In genomic region chr13:50801087-50801931, GRCh38 we compare ENCODE assay signal across 8 cellular contexts. TPM values are rescaled to one million over a fixed set of nuclear protein-coding genes. Genes with fewer than 3 reads are reported as not detected.
DNase-seq lines count a peak whose midpoint lies in the region; ATAC-seq and TF ChIP-seq lines count a peak whose summit lies in the region.

No MANE protein-coding gene starts in this region.

- peaks cover 6% of the 10 kb centered on the region for H3K9me3 ChIP-seq in PC-9 (ENCODE audit: insufficient read depth, low read depth)
- no peaks in the 10 kb centered on the region for H3K9me3 ChIP-seq in neutrophil
- peaks cover 6% of the 10 kb centered on the region for H3K9me3 ChIP-seq in thoracic aorta

- no peaks in the 10 kb centered on the region for H4K20me1 ChIP-seq in PC-9 (ENCODE audit: insufficient read depth)

- peak; percentile 90 for TF ChIP-seq RAD21 in Ishikawa (IDR thresholded peaks at IDR 0.05; ENCODE audit: low read depth)

- TF ChIP-seq CTCF in PC-9 (conservative IDR thresholded peaks at IDR 0.05), result peak; percentile 76
- peak; percentile 81 for TF ChIP-seq CTCF in fibroblast of the aortic adventitia (IDR thresholded peaks at IDR 0.05; ENCODE audit: insufficient read depth, low read length)
- peak; percentile 78 for TF ChIP-seq CTCF in neutrophil (IDR thresholded peaks at IDR 0.05)
- TF ChIP-seq CTCF in thoracic aorta (IDR thresholded peaks at IDR 0.05), result peak; percentile 61

- H3K4me2 ChIP-seq in PC-9, result no peak overlapping the region

- no peaks in the 10 kb centered on the region for H3K9me2 ChIP-seq in PC-9 (ENCODE audit: insufficient read depth)

- H3K4me3 ChIP-seq in PC-9, result no peak overlapping the region
- H3K4me3 ChIP-seq in fibroblast of the aortic adventitia (ENCODE audit: low read depth, low read length), result no peak overlapping the region
- H3K4me3 ChIP-seq in neutrophil (ENCODE audit: low read depth in 1 of 2, low read length in 1 of 2), result no peak overlapping the region
- H3K4me3 ChIP-seq in thoracic aorta, result peak overlapping the region; percentile 25

- CTCF ChIA-PET in PC-9 (lab: Charles Lee), result interaction anchor here (0.6 kb wide), 1 partner anchor 8 kb away, joined by 3 read pairs; no protein-coding TSS in a partner anchor

- DNase-seq in Daoy (ENCODE audit: low read depth), result peak; percentile 76
- peak in 1 of 2 experiments; percentile 47 for DNase-seq in PC-9
- DNase-seq in activated T-helper 1 cell treated with Interleukin-2 at 50 U/mL for 16 hours (ENCODE audit: low read depth), result peak; percentile 27
- peak; percentile 89 for DNase-seq in fibroblast of the aortic adventitia (ENCODE audit: low read depth)
- no peak for DNase-seq in thoracic aorta (ENCODE audit: low spot score)

- H3K4me1 ChIP-seq in PC-9 (replicated peaks; ENCODE audit: insufficient read depth) (peaks cover 6% of the 10 kb centered on the region; the same call in 1 of the 2 replicates), neutrophil (ENCODE audit: control insufficient read depth in 1 of 2, insufficient read depth in 1 of 2, low read depth in 1 of 2, low read length in 1 of 2) (no peaks in the 10 kb centered on the region), thoracic aorta (ENCODE audit: control insufficient read depth in 1 of 2, low read depth in 2 of 2) (peaks cover 5 to 21% of the 10 kb centered on the region in 2 donors)

- no TSS peak for BruUV-seq in PC-9 (replicated peaks; lab: Mats Ljungman, UMichigan)

- no peak overlapping the region for H2AFZ ChIP-seq in PC-9

- H3K36me3 ChIP-seq in PC-9 (ENCODE audit: low read depth), result no peaks in the 10 kb centered on the region
- H3K36me3 ChIP-seq in neutrophil, result no peaks in the 10 kb centered on the region
- no peaks in the 10 kb centered on the region for H3K36me3 ChIP-seq in thoracic aorta

- no peaks in the 10 kb centered on the region for H3F3A ChIP-seq in PC-9 (ENCODE audit: insufficient read depth, low read depth)

- intact Hi-C loops in PC-9 (cut with micrococcal nuclease; ENCODE audit: unreplicated experiment), result loop anchor here (1.0 to 10.0 kb wide), 6 partner anchors 111 to 825 kb away; no protein-coding TSS in a partner anchor

- no peak for TF ChIP-seq EP300 in Ishikawa (IDR thresholded peaks at IDR 0.05; ENCODE audit: borderline replicate concordance)

- H3K27ac ChIP-seq in PC-9 (no peak overlapping the region), neutrophil (no peak overlapping the region), thoracic aorta (no peak overlapping the region)

- ATAC-seq in GM21576 (IDR thresholded peaks at IDR 0.05; ENCODE audit: unreplicated experiment) (peak; percentile 78), thoracic aorta (ENCODE audit: insufficient number of reproducible peaks, low FRiP score, low read depth) (peak; percentile 43)

- H3K79me2 ChIP-seq in PC-9 (ENCODE audit: low read depth), result no peaks in the 10 kb centered on the region

- H3K27me3 ChIP-seq in PC-9 (ENCODE audit: insufficient read depth, low read depth) (no peaks in the 10 kb centered on the region), neutrophil (no peaks in the 10 kb centered on the region), thoracic aorta (replicated peaks; ENCODE audit: insufficient read depth) (no peaks in the 10 kb centered on the region)

- POLR2A ChIA-PET in PC-9 (lab: Charles Lee; ENCODE audit: unreplicated experiment), result no interaction called here

TF ChIP-seq in Ishikawa, 13 proteins besides CTCF, POLR2A, EP300 and RAD21:
- TF ChIP-seq TEAD4 (IDR thresholded peaks at IDR 0.05), result 0 out of 2 replicates have a peak, but pooled peaks have one; percentile 13
- no peak for TF ChIP-seq FOXM1 (IDR thresholded peaks at IDR 0.05; ENCODE audit: borderline replicate concordance, low read depth)

RNA-seq across cellular contexts. Expression of gene DLEU7, which starts 42.2 kb away (rescaled TPM):
- 0.12 TPM in 1 of 2 replicates, not detected in the other for total RNA-seq in Daoy (2014; rRNA removed; shearing (Covaris generic))
- not detected in 2 replicates for total RNA-seq in PC-9 (2021)
- total RNA-seq in fibroblast of the aortic adventitia (ENCODE audit: low replicate concordance), result under 0.01 TPM in 1 of 2 replicates, not detected in the other
- total RNA-seq in thoracic aorta, result under 1 TPM in 1 of 2 donors, not detected in 1; 0.14 TPM
